ENCODE assay signal across 17 cellular contexts in the genomic region with DNA sequence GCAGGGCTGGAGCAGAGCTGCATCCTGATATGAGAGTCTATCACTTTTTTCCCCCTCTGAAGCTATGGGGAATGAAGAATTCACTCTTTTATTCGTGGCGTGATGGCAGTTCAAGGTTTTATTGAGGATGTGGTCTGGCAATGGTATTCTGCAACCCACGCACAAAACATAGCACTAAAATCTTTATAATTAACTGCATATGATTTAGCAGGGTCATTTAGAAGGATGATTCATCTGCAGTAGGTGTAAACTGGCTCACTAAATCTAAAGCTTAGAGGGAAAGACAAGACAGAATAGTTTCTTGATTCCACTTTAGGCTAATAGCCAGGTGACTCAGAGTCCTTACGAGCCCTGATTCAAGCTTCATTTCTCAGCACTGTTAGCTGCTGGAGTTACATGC. TPM values are rescaled to one million over a fixed set of nuclear protein-coding genes. Genes with fewer than 3 reads are reported as not detected.
DNase-seq lines count a peak whose midpoint lies in the region; ATAC-seq and TF ChIP-seq lines count a peak whose summit lies in the region.
"Had no signal": no experiment of that assay in that cellular context is flagged by ENCODE, and none has a peak within 500 bp of the region (broad histone marks: within the 10 kb centered on the region; RNA-seq: fewer than 3 reads in every experiment).

No MANE protein-coding gene starts in this region.

- peaks cover 29% of the 10 kb centered on the region for H3K9me3 Mint-ChIP-seq in HFFc6
- peaks cover 0 to 3% of the 10 kb centered on the region in 2 donors for H3K9me3 Mint-ChIP-seq in effector memory CD8-positive, alpha-beta T cell
- H3K9me3 Mint-ChIP-seq: neural progenitor cell; T-helper 1 cell treated with Interleukin-12 subunit alpha and Interleukin-12 subunit beta and Interleukin-4 antibody, amounts not matched to agents 30 μg/mL and 1 μg/mL, for 36 hours had no signal

- H2AFZ ChIP-seq in smooth muscle cell (ENCODE audit: low read depth): no peak overlapping the region
- H2AFZ ChIP-seq: neural progenitor cell had no signal

- peak; percentile 88 for ATAC-seq in RWPE2 (ENCODE audit: low read depth)
- no peak for ATAC-seq in HG03460 (IDR thresholded peaks at IDR 0.05; ENCODE audit: unreplicated experiment)
- no peak for ATAC-seq in effector memory CD8-positive, alpha-beta T cell (replicated peaks)
- ATAC-seq: heart left ventricle, left ventricle myocardium superior had no signal

- H3K9me3 ChIP-seq in RWPE2 (ENCODE audit: severe bottlenecking) (no peaks in the 10 kb centered on the region), smooth muscle cell (replicated peaks; ENCODE audit: low read depth) (no peaks in the 10 kb centered on the region), WERI-Rb-1 (ENCODE audit: severe bottlenecking) (no peaks in the 10 kb centered on the region)
- H3K9me3 ChIP-seq: ascending aorta, heart left ventricle, tibial nerve had no signal

- no peaks in the 10 kb centered on the region for H3K27me3 Mint-ChIP-seq in HFFc6 (ENCODE audit: insufficient read depth)
- H3K27me3 Mint-ChIP-seq in effector memory CD8-positive, alpha-beta T cell: peaks cover 0 to 14% of the 10 kb centered on the region in 2 donors

- H3K36me3 ChIP-seq in RWPE2 (ENCODE audit: low read depth): no peaks in the 10 kb centered on the region
- H3K36me3 ChIP-seq in smooth muscle cell (ENCODE audit: low read depth): no peaks in the 10 kb centered on the region
- no peaks in the 10 kb centered on the region for H3K36me3 ChIP-seq in WERI-Rb-1
- H3K36me3 ChIP-seq: ascending aorta, heart left ventricle, neural progenitor cell, tibial nerve had no signal

- H3F3A ChIP-seq in smooth muscle cell (ENCODE audit: low read depth): no peaks in the 10 kb centered on the region

- H3K36me3 Mint-ChIP-seq in HFFc6 (ENCODE audit: low read depth): no peaks in the 10 kb centered on the region
- H3K36me3 Mint-ChIP-seq in effector memory CD8-positive, alpha-beta T cell (ENCODE audit: insufficient read depth): no peaks in the 10 kb centered on the region
- H3K36me3 Mint-ChIP-seq: neural progenitor cell had no signal

- H4K20me1 ChIP-seq in smooth muscle cell (ENCODE audit: low read depth): no peaks in the 10 kb centered on the region

- TF ChIP-seq CTCF in HFFc6 (IDR thresholded peaks at IDR 0.05) (no peak), RWPE2 (IDR thresholded peaks at IDR 0.05; ENCODE audit: poor library complexity, severe bottlenecking) (no peak), smooth muscle cell (IDR thresholded peaks at IDR 0.05; ENCODE audit: borderline replicate concordance, insufficient read depth, poor library complexity, severe bottlenecking) (no peak), WERI-Rb-1 (IDR thresholded peaks at IDR 0.05; ENCODE audit: low read depth, low read length) (no peak)

- H3K27ac Mint-ChIP-seq in HFFc6: peak overlapping the region; percentile 72; the same call in 1 of the 2 replicates
- H3K27ac Mint-ChIP-seq in effector memory CD8-positive, alpha-beta T cell: no peak overlapping the region
- H3K27ac Mint-ChIP-seq: neural progenitor cell; T-helper 1 cell treated with Interleukin-12 subunit alpha and Interleukin-12 subunit beta and Interleukin-4 antibody, amounts not matched to agents 30 μg/mL and 1 μg/mL, for 36 hours had no signal

- H3K27me3 ChIP-seq in RWPE2 (ENCODE audit: insufficient read depth, poor library complexity, severe bottlenecking) (no peaks in the 10 kb centered on the region), smooth muscle cell (ENCODE audit: low read depth) (no peaks in the 10 kb centered on the region), WERI-Rb-1 (ENCODE audit: insufficient read depth, low read depth, severe bottlenecking) (no peaks in the 10 kb centered on the region)
- H3K27me3 ChIP-seq: ascending aorta, heart left ventricle, neural progenitor cell, tibial nerve had no signal

- DNase-seq in HFFc6 (peak; percentile 85), RWPE2 (ENCODE audit: low spot score) (no peak), fibroblast of the conjunctiva (ENCODE audit: low read depth) (peak; percentile 65), smooth muscle cell (lab: John Stamatoyannopoulos, UW; ENCODE audit: unreplicated experiment) (no peak), WERI-Rb-1 (no peak), NCI-H2227 treated with DMSO at 0.1 percent for 48 hours (lab: John Stamatoyannopoulos, UW) (no peak)
- no peak for DNase-seq in effector memory CD8-positive, alpha-beta T cell
- DNase-seq: activated CD4-positive, alpha-beta T cell treated with anti-CD3 and anti-CD28 coated beads for 4 hours; effector CD4-positive, alpha-beta T cell; heart left ventricle; left ventricle myocardium superior; MM.1S had no signal

- H3K4me1 Mint-ChIP-seq in HFFc6 (ENCODE audit: low read depth): peaks cover 14% of the 10 kb centered on the region; the same call in 1 of the 2 replicates
- no peaks in the 10 kb centered on the region for H3K4me1 Mint-ChIP-seq in effector memory CD8-positive, alpha-beta T cell (ENCODE audit: low read depth in 2 of 2)
- H3K4me1 Mint-ChIP-seq: neural progenitor cell had no signal

- H3K9ac ChIP-seq in smooth muscle cell (ENCODE audit: low read depth): peak overlapping the region; percentile 76
- H3K9ac ChIP-seq: neural progenitor cell had no signal

- H3K4me2 ChIP-seq in smooth muscle cell: peak overlapping the region; percentile 74
- H3K4me2 ChIP-seq: neural progenitor cell had no signal

- no peak overlapping the region; the same call in 1 of the 2 replicates for H3K4me3 Mint-ChIP-seq in HFFc6
- no peak overlapping the region for H3K4me3 Mint-ChIP-seq in effector memory CD8-positive, alpha-beta T cell
- H3K4me3 Mint-ChIP-seq: neural progenitor cell; T-helper 1 cell treated with Interleukin-12 subunit alpha and Interleukin-12 subunit beta and Interleukin-4 antibody, amounts not matched to agents 30 μg/mL and 1 μg/mL, for 36 hours had no signal

- H3K4me1 ChIP-seq in RWPE2 (ENCODE audit: insufficient read depth, poor library complexity, severe bottlenecking) (peaks cover 7% of the 10 kb centered on the region), smooth muscle cell (ENCODE audit: low read depth) (no peaks in the 10 kb centered on the region)
- H3K4me1 ChIP-seq: ascending aorta, neural progenitor cell, tibial nerve had no signal

- no peak overlapping the region for H3K4me3 ChIP-seq in RWPE2 (ENCODE audit: severe bottlenecking)
- H3K4me3 ChIP-seq in smooth muscle cell: no peak overlapping the region
- no peak overlapping the region for H3K4me3 ChIP-seq in WERI-Rb-1 (ENCODE audit: low read depth, low read length)
- H3K4me3 ChIP-seq: ascending aorta, heart left ventricle, neural progenitor cell, tibial nerve had no signal

- WGBS in smooth muscle cell (ENCODE audit: low lambda C conversion rate): 5% methylated on average over 4 of the region's 4 CpGs

- H3K79me2 ChIP-seq in smooth muscle cell (ENCODE audit: low read depth): no peaks in the 10 kb centered on the region

- no peak overlapping the region for H3K27ac ChIP-seq in RWPE2 (ENCODE audit: poor library complexity, severe bottlenecking)
- H3K27ac ChIP-seq in smooth muscle cell (ENCODE audit: low read depth): peak overlapping the region; percentile 90
- H3K27ac ChIP-seq in WERI-Rb-1: no peak overlapping the region
- H3K27ac ChIP-seq: ascending aorta, heart left ventricle, neural progenitor cell, tibial nerve had no signal

RNA-seq across cellular contexts. Expression of gene CHRM3, which starts 25.0 kb away (rescaled TPM):
- 10 to 100 TPM in 2 of 6 experiments, 1 to 10 TPM in 4; 2.9 to 23.2 (median 3.8) TPM for total RNA-seq in HFFc6 (2021; fragmentation: NEBNext Ultra II Directional; extraction: Animal tissue kit (Norgen Biotek cat#: 25700))
- 15.4 and 20.3 TPM in 2 replicates for total RNA-seq in smooth muscle cell
- polyA plus RNA-seq in smooth muscle cell: 2.4 and 17.4 TPM in 2 replicates

Comparison
In these comparisons a context has a peak if more than half of its experiments do, and no peak if none do; other contexts are left out.
1. DNase-seq: peak in HFFc6 (single experiment) and fibroblast of the conjunctiva (single experiment); none in RWPE2 (single experiment), smooth muscle cell (single experiment), WERI-Rb-1 (single experiment), NCI-H2227 treated with DMSO at 0.1 percent for 48 hours (single experiment) and effector memory CD8-positive, alpha-beta T cell (0 of 3).